In the genomic region with DNA sequence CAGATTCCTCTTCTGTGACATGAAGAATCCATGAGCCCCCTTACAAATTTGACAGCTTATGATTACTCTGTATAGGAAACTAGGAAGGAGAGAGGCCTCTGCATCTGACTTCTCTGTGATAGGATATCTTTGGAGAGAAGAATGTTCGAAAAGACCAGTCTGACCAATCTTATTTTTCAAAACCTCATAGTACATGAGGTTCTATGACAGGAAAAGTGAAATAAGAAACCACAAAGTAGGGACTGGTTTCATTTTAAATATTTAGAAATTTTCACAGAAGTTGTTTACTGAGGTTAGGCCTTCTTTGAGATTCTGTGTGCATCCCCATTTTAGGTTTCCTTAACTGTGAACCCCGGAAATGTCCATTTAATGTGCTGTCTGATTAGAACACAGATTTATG, we compare ENCODE assay signal across 1 cellular context.
TF ChIP-seq lines count a peak whose summit lies in the region.

No MANE protein-coding gene starts in this region.

TF ChIP-seq in GM12878, 131 proteins besides CTCF, POLR2A, EP300 and RAD21:
- TF ChIP-seq RUNX3 (IDR thresholded peaks at IDR 0.05; ENCODE audit: low read length), result peak; percentile 48; the same call in 1 of the 2 replicates
- no peak for TF ChIP-seq EZH2 (IDR thresholded peaks at IDR 0.05; ENCODE audit: borderline replicate concordance, control insufficient read depth, low read depth, low read length)
